In the genomic region with DNA sequence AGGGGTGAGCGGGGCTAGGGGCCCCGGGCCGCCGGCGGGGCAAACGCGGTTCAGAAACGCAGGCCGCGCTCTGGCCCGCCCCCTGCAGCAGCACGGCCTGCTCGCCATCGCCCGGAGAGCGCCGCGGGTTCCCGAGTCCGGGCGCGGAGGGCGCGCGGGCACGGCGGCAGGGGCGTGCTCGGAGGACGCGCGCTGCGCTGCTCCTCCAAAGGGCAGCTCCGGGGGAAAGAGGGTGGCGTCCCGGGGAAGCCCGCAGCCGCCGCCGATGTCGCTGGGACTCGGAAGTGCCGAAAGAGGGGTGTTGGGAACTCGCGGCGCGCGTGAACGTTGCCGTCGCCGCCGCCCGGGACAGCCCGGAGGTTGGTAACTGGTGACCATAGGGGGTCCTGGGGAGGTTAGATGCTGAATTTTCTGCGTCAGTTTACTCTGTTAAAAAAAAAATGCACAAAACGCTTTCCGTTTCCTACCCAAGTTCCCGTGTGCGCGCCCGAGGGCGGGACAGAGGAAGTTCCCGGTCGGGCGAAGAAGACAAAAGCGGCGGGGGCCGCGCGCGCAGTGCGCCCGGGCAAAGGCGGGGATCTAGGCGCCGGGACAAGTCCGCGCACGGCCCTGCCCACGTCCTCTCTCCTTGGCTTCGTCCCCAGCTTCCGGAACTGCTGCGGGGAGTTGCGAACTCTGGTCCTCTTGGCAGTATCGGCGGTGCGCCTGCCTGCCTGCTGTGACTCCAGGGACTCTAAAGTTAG, we compare ENCODE assay signal across 1 cellular context.
TF ChIP-seq lines count a peak whose summit lies in the region.

TSS of gene HHAT (plus strand) at position 157 of the 743 bp plus-strand sequence. CDS start 20,074 bp downstream, outside the sequence.

TF ChIP-seq in GM12878, 131 proteins besides CTCF, POLR2A, EP300 and RAD21 (continued from another document):
- TF ChIP-seq ZNF217 (IDR thresholded peaks at IDR 0.05): peak; percentile 21; the same call in 1 of the 2 replicates
- 0 out of 2 replicates have a peak, but pooled peaks have one; percentile 78 for TF ChIP-seq HDAC2 (IDR thresholded peaks at IDR 0.05)
- no peak for TF ChIP-seq ZBTB33 (IDR thresholded peaks at IDR 0.05)
- TF ChIP-seq ESRRA (IDR thresholded peaks at IDR 0.05; ENCODE audit: low read length): no peak
- no peak for TF ChIP-seq SMC3 (IDR thresholded peaks at IDR 0.05; ENCODE audit: borderline replicate concordance, low read length)
- no peak for TF ChIP-seq TCF7 (IDR thresholded peaks at IDR 0.05; ENCODE audit: borderline replicate concordance)
- no peak for TF ChIP-seq RFX5 (IDR thresholded peaks at IDR 0.05; ENCODE audit: low read depth, low read length)
- TF ChIP-seq MXI1 (IDR thresholded peaks at IDR 0.05; ENCODE audit: low read depth, low read length): 0 out of 2 replicates have a peak, but pooled peaks have one; percentile 38
- TF ChIP-seq IKZF2 (IDR thresholded peaks at IDR 0.05): peak in 1 of 2 experiments; percentile 39; a peak in 2 of 4 replicates
- TF ChIP-seq CUX1 (IDR thresholded peaks at IDR 0.05; ENCODE audit: insufficient replicate concordance, low read depth, low read length): no peak
- TF ChIP-seq STAT1 (conservative IDR thresholded peaks at IDR 0.05): no peak
- TF ChIP-seq BMI1 (IDR thresholded peaks at IDR 0.05; ENCODE audit: borderline replicate concordance): peak; percentile 7; the same call in 1 of the 2 replicates
- TF ChIP-seq HDAC6 (IDR thresholded peaks at IDR 0.05; ENCODE audit: unreplicated experiment): peak; percentile 99
- TF ChIP-seq, protein P1, sequence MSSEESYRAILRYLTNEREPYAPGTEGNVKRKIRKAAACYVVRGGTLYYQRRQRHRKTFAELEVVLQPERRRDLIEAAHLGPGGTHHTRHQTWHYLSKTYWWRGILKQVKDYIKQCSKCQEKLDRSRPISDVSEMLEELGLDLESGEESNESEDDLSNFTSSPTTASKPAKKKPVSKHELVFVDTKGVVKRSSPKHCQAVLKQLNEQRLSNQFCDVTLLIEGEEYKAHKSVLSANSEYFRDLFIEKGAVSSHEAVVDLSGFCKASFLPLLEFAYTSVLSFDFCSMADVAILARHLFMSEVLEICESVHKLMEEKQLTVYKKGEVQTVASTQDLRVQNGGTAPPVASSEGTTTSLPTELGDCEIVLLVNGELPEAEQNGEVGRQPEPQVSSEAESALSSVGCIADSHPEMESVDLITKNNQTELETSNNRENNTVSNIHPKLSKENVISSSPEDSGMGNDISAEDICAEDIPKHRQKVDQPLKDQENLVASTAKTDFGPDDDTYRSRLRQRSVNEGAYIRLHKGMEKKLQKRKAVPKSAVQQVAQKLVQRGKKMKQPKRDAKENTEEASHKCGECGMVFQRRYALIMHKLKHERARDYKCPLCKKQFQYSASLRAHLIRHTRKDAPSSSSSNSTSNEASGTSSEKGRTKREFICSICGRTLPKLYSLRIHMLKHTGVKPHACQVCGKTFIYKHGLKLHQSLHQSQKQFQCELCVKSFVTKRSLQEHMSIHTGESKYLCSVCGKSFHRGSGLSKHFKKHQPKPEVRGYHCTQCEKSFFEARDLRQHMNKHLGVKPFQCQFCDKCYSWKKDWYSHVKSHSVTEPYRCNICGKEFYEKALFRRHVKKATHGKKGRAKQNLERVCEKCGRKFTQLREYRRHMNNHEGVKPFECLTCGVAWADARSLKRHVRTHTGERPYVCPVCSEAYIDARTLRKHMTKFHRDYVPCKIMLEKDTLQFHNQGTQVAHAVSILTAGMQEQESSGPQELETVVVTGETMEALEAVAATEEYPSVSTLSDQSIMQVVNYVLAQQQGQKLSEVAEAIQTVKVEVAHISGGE (CRISPR knock-in tag; IDR thresholded peaks at IDR 0.05): no peak
- TF ChIP-seq ZBED1 (IDR thresholded peaks at IDR 0.05; ENCODE audit: borderline replicate concordance): no peak
- no peak for TF ChIP-seq RAD51 (IDR thresholded peaks at IDR 0.05)
- no peak for TF ChIP-seq IRF3 (IDR thresholded peaks at IDR 0.05)
- peak; percentile 22; the same call in 1 of the 2 replicates for TF ChIP-seq SPI1 (IDR thresholded peaks at IDR 0.05; ENCODE audit: borderline replicate concordance, insufficient read depth, low read depth, low read length)
- TF ChIP-seq ZSCAN29 (IDR thresholded peaks at IDR 0.05): no peak; the same call in 1 of the 2 replicates
- peak; percentile 60 for TF ChIP-seq EED (IDR thresholded peaks at IDR 0.05; ENCODE audit: low read depth)
- TF ChIP-seq ZNF207 (IDR thresholded peaks at IDR 0.05; ENCODE audit: borderline replicate concordance): peak; percentile 81; the same call in 1 of the 2 replicates
- no peak for TF ChIP-seq SRF (IDR thresholded peaks at IDR 0.05; ENCODE audit: low read depth in 2 of 2, low read length in 2 of 2)
TF ChIP-seq in GM12878: peak in this region for 35.
